8 cellular contexts compared by ENCODE assay signal in the genomic region with DNA sequence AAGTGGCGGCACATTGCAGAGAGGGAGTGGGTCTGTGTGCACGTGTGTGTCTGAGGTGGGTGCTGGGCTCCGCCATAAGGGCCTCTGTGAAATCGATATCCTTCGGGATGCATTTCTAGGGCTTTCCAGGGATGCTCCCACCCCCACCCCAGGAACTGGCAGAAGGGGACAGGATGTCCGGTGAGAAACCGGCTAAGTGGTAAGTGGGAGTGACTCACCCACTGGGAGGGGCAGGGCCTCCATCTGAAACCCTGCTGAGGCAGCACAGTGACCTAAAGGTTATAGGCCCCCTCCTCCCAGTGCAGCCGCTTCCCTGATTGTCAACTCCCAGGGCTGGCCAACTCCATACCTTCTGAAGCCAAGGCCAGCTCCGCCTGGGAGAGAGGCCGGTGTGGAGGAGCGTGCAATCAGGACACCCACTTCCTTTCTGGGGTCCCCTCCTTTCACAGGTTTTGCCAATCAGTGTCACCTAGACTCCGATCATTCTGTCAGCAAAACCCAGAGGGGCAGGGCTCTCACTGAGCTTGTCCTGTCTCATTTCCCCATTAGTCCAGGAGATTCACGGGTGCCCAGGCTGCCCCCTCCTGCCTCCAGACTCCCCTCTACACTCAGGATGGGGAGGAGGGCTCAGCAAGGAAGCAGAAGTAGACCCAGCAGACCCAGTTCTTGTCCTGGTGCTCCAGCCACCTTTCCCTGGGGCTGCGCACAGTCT. TPM values are rescaled to one million over a fixed set of nuclear protein-coding genes. Genes with fewer than 3 reads are reported as not detected.
A peak's percentile ranks its signal among the peaks of the same experiment; 100 is the strongest.
DNase-seq lines count a peak whose midpoint lies in the region; ATAC-seq and TF ChIP-seq lines count a peak whose summit lies in the region.

No MANE protein-coding gene starts in this region.

- no peaks in the 10 kb centered on the region for H3K36me3 Mint-ChIP-seq in Calu3 (ENCODE audit: insufficient read depth, unreplicated experiment)
- no peaks in the 10 kb centered on the region for H3K36me3 Mint-ChIP-seq in naive thymus-derived CD4-positive, alpha-beta T cell

- peak overlapping the region; percentile 34 for H3K4me3 Mint-ChIP-seq in Calu3 (ENCODE audit: low read depth, unreplicated experiment)
- no peak overlapping the region for H3K4me3 Mint-ChIP-seq in naive thymus-derived CD4-positive, alpha-beta T cell

- H3K4me3 ChIP-seq in MG63 (no peak overlapping the region), cardiac fibroblast (replicated peaks in 1 of 2; ENCODE audit: low read depth in 2 of 2, low read length in 2 of 2) (no peak overlapping the region), sigmoid colon (no peak overlapping the region)
- no peak overlapping the region for H3K4me3 ChIP-seq in naive thymus-derived CD4-positive, alpha-beta T cell (ENCODE audit: low read length)

- intact Hi-C loops in Calu3 (cut with micrococcal nuclease; ENCODE audit: unreplicated experiment), result no loop called here
- intact Hi-C loops in naive thymus-derived CD4-positive, alpha-beta T cell (cut with micrococcal nuclease), result no loop called here
- intact Hi-C loops in sigmoid colon (cut with DNase I), result no loop called here

- CTCF ChIA-PET in Calu3 (lab: Charles Lee), result interaction anchor here (0.9 to 1.0 kb wide), 3 partner anchors 10 to 45 kb away, joined by 3 to 5 read pairs (median 4); partner anchors contain the start of gene NECTIN1
- CTCF ChIA-PET in naive thymus-derived CD4-positive, alpha-beta T cell (lab: Charles Lee), result no interaction called here

- H3K36me3 ChIP-seq in MG63 (no peaks in the 10 kb centered on the region), sigmoid colon (no peaks in the 10 kb centered on the region)
- no peaks in the 10 kb centered on the region for H3K36me3 ChIP-seq in naive thymus-derived CD4-positive, alpha-beta T cell (ENCODE audit: control insufficient read depth in 2 of 3, insufficient read depth in 3 of 3, low read length in 3 of 3)

- TF ChIP-seq CTCF in Calu3 (IDR thresholded peaks at IDR 0.05; ENCODE audit: unreplicated experiment) (no peak), cardiac fibroblast (IDR thresholded peaks at IDR 0.05; ENCODE audit: low read depth, low read length) (no peak), sigmoid colon (IDR thresholded peaks at IDR 0.05) (no peak)

- POLR2A ChIA-PET in naive thymus-derived CD4-positive, alpha-beta T cell (lab: Charles Lee), result no interaction called here

- H3K27ac Mint-ChIP-seq in Calu3 (ENCODE audit: unreplicated experiment), result peak overlapping the region; percentile 80
- no peak overlapping the region for H3K27ac Mint-ChIP-seq in naive thymus-derived CD4-positive, alpha-beta T cell

- peaks cover 0 to 5% of the 10 kb centered on the region in 2 donors for H3K4me1 ChIP-seq in naive thymus-derived CD4-positive, alpha-beta T cell (ENCODE audit: control insufficient read depth in 2 of 2, insufficient read depth in 2 of 2, low read length in 2 of 2)
- peaks cover 0 to 6% (median 3%) of the 10 kb centered on the region in 4 donors for H3K4me1 ChIP-seq in sigmoid colon

- peak; percentile 43 for ATAC-seq in naive thymus-derived CD4-positive, alpha-beta T cell
- no peak for ATAC-seq in HG03521 (IDR thresholded peaks at IDR 0.05; ENCODE audit: unreplicated experiment)

- H3K27me3 Mint-ChIP-seq in Calu3 (ENCODE audit: unreplicated experiment), result no peaks in the 10 kb centered on the region
- H3K27me3 Mint-ChIP-seq in naive thymus-derived CD4-positive, alpha-beta T cell, result peaks cover 0 to 4% (median 0%) of the 10 kb centered on the region in 5 donors

- no peak for TF ChIP-seq POLR2A in sigmoid colon (IDR thresholded peaks at IDR 0.05)

- BruUV-seq in Calu3 (replicated peaks; lab: Mats Ljungman, UMichigan), result no TSS peak

- H3K27ac ChIP-seq in naive thymus-derived CD4-positive, alpha-beta T cell (ENCODE audit: low read depth, low read length), result no peak overlapping the region
- no peak overlapping the region for H3K27ac ChIP-seq in sigmoid colon

- H3K9me3 ChIP-seq in MG63 (no peaks in the 10 kb centered on the region), sigmoid colon (no peaks in the 10 kb centered on the region)
- no peaks in the 10 kb centered on the region for H3K9me3 ChIP-seq in naive thymus-derived CD4-positive, alpha-beta T cell (ENCODE audit: control insufficient read depth in 2 of 3, low read length in 3 of 3)

- no peaks in the 10 kb centered on the region for H3K27me3 ChIP-seq in MG63
- H3K27me3 ChIP-seq in naive thymus-derived CD4-positive, alpha-beta T cell (ENCODE audit: control insufficient read depth in 2 of 2, insufficient read depth in 2 of 2, low read length in 2 of 2), result no peaks in the 10 kb centered on the region
- H3K27me3 ChIP-seq in sigmoid colon, result no peaks in the 10 kb centered on the region

- DNase-seq in Calu3 (peak; percentile 74), MG63 (peak; percentile 90), cardiac fibroblast (ENCODE audit: low read depth in 2 of 2) (peak; percentile 67), sigmoid colon (no peak), activated gamma-delta T cell treated with Interleukin-2 at 50 U/mL for 16 hours (no peak)
- DNase-seq in naive thymus-derived CD4-positive, alpha-beta T cell, result no peak
- no peak for DNase-seq in activated CD4-positive, alpha-beta T cell treated with anti-CD3 and anti-CD28 coated beads, Interleukin-2, amount 50 U/mL, for 1 hour

- no peak for TF ChIP-seq EP300 in sigmoid colon (IDR thresholded peaks at IDR 0.05)

- peaks cover 11% of the 10 kb centered on the region for H3K4me1 Mint-ChIP-seq in Calu3 (ENCODE audit: low read depth, unreplicated experiment)
- H3K4me1 Mint-ChIP-seq in naive thymus-derived CD4-positive, alpha-beta T cell, result peaks cover 0 to 11% (median 3%) of the 10 kb centered on the region in 7 donors

- no peaks in the 10 kb centered on the region for H3K9me3 Mint-ChIP-seq in Calu3 (ENCODE audit: low read depth, unreplicated experiment)
- H3K9me3 Mint-ChIP-seq in naive thymus-derived CD4-positive, alpha-beta T cell, result no peaks in the 10 kb centered on the region

- WGBS in sigmoid colon, 2 donors, result 70 to 78% methylated on average over 14 of the region's 14 CpGs

RNA-seq across cellular contexts. Expression of gene NECTIN1, which starts 44.5 kb away (rescaled TPM):
- total RNA-seq in Calu3 (2022) (22.1 and 28.5 TPM in 2 replicates), sigmoid colon (1 to 10 TPM in 3 of 4 donors, under 1 TPM in 1; 0.16 to 1.7 (median 1.1) TPM)
- 2.2 and 5.3 TPM in 2 replicates for total RNA-seq in MG63 (2014; rRNA removed; shearing (Covaris generic); ENCODE audit: low replicate concordance)
- total RNA-seq in naive thymus-derived CD4-positive, alpha-beta T cell, result 1 to 10 TPM in 4 of 5 experiments, under 1 TPM in 1; 0.87 to 4.2 (median 2.4) TPM
- 1 to 10 TPM in 1 of 2 donors, under 1 TPM in 1; 0.30 to 1.1 TPM for polyA plus RNA-seq in naive thymus-derived CD4-positive, alpha-beta T cell
- 10 to 100 TPM in 1 of 3 donors, 1 to 10 TPM in 2; 2.8 to 19.0 (median 6.6) TPM for polyA plus RNA-seq in sigmoid colon

Comparison
In these comparisons a context has a peak if more than half of its experiments do, and no peak if none do; other contexts are left out.
1. DNase-seq: peak in Calu3 (single experiment), MG63 (single experiment) and cardiac fibroblast (2 of 2); none in naive thymus-derived CD4-positive, alpha-beta T cell (0 of 9), sigmoid colon (single experiment), activated gamma-delta T cell treated with Interleukin-2 at 50 U/mL for 16 hours (single experiment) and activated CD4-positive, alpha-beta T cell treated with anti-CD3 and anti-CD28 coated beads, Interleukin-2, amount 50 U/mL, for 1 hour (single experiment).